Comparison of ENCODE assay signal across 30 cellular contexts in genomic region chr15:95440712-95441111, GRCh38.
DNase-seq lines count a peak whose midpoint lies in the region; ATAC-seq, FAIRE-seq and TF ChIP-seq lines count a peak whose summit lies in the region.
"Had no signal": no experiment of that assay in that cellular context is flagged by ENCODE, and none has a peak within 500 bp of the region (broad histone marks: within the 10 kb centered on the region; RNA-seq: fewer than 3 reads in every experiment).

No MANE protein-coding gene starts in this region.

- H3K4me3 ChIP-seq in GM23338: no peak overlapping the region
- no peak overlapping the region for H3K4me3 ChIP-seq in smooth muscle cell
- no peak overlapping the region for H3K4me3 ChIP-seq in small intestine (ENCODE audit: low read depth in 1 of 2, low read length in 2 of 2)
- H3K4me3 ChIP-seq: BLaER1, left lung, SJSA1 had no signal

- H3K9me2 ChIP-seq in GM23338 (ENCODE audit: insufficient read depth): peaks cover 13% of the 10 kb centered on the region; the same call in 1 of the 2 replicates

- ATAC-seq in GM23338: no peak
- ATAC-seq: activated CD4-positive, CD25-positive, alpha-beta regulatory T cell treated with anti-CD3 and anti-CD28 coated beads, Interleukin-2, amount 50 U/mL, for 24 hours; foreskin keratinocyte; left lung; natural killer cell had no signal

- no peak for FAIRE-seq in small intestine (lab: Jason Lieb, UNC)
- FAIRE-seq: RCC 7860, TTC549 had no signal

- WGBS in smooth muscle cell (ENCODE audit: low lambda C conversion rate): 88% methylated on average over 6 of the region's 6 CpGs
- 48 to 60% (median 49%) methylated on average over 6 of the region's 6 CpGs for WGBS in small intestine, 3 donors

- no peak overlapping the region for H3K4me3 Mint-ChIP-seq in GM23338
- H3K4me3 Mint-ChIP-seq: activated naive CD4-positive, alpha-beta T cell treated with anti-CD3 and anti-CD28 coated beads for 36 hours; natural killer cell; stimulated activated naive CD8-positive, alpha-beta T cell treated with anti-CD3 and anti-CD28 coated beads, Interleukin-15, Interleukin-2, amounts not matched to agents 100 ng/mL and 50 ng/mL, for 24 hours had no signal

- no peaks in the 10 kb centered on the region for H3K9me3 ChIP-seq in smooth muscle cell (replicated peaks; ENCODE audit: low read depth)
- no peaks in the 10 kb centered on the region for H3K9me3 ChIP-seq in small intestine (ENCODE audit: control insufficient read depth, low read depth)
- H3K9me3 ChIP-seq: left lung, SJSA1 had no signal

- H3K27me3 ChIP-seq in GM23338 (ENCODE audit: insufficient read depth): no peaks in the 10 kb centered on the region
- H3K27me3 ChIP-seq in smooth muscle cell (ENCODE audit: low read depth): no peaks in the 10 kb centered on the region
- no peaks in the 10 kb centered on the region for H3K27me3 ChIP-seq in small intestine (ENCODE audit: control insufficient read depth in 2 of 2, insufficient read depth in 2 of 2, low read length in 2 of 2)
- H3K27me3 ChIP-seq: brain microvascular endothelial cell, foreskin keratinocyte, left lung, SJSA1 had no signal

- no peak overlapping the region for H3K27ac ChIP-seq in GM23338 (ENCODE audit: low read depth)
- no peak overlapping the region for H3K27ac ChIP-seq in smooth muscle cell (ENCODE audit: low read depth)
- no peak overlapping the region for H3K27ac ChIP-seq in small intestine (ENCODE audit: low read depth in 1 of 2, low read length in 1 of 2)
- H3K27ac ChIP-seq: BLaER1, brain microvascular endothelial cell, foreskin keratinocyte, KMS-11, SJSA1 had no signal

- no peak overlapping the region for H3K27ac Mint-ChIP-seq in GM23338
- H3K27ac Mint-ChIP-seq: activated naive CD4-positive, alpha-beta T cell treated with anti-CD3 and anti-CD28 coated beads for 36 hours; natural killer cell; stimulated activated naive CD8-positive, alpha-beta T cell treated with anti-CD3 and anti-CD28 coated beads, Interleukin-15, Interleukin-2, amounts not matched to agents 100 ng/mL and 50 ng/mL, for 24 hours had no signal

- H3K4me1 Mint-ChIP-seq in GM23338: no peaks in the 10 kb centered on the region

- H3K9me3 Mint-ChIP-seq in GM23338: no peaks in the 10 kb centered on the region
- H3K9me3 Mint-ChIP-seq: activated naive CD4-positive, alpha-beta T cell treated with anti-CD3 and anti-CD28 coated beads for 36 hours; natural killer cell; stimulated activated naive CD8-positive, alpha-beta T cell treated with anti-CD3 and anti-CD28 coated beads, Interleukin-15, Interleukin-2, amounts not matched to agents 100 ng/mL and 50 ng/mL, for 24 hours had no signal

- H2AFZ ChIP-seq in GM23338 (0 out of 2 replicates have a peak overlapping the region, but pooled peaks have one; percentile 52), smooth muscle cell (ENCODE audit: low read depth) (peak overlapping the region; percentile 31)

- TF ChIP-seq CTCF in GM23338 (conservative IDR thresholded peaks at IDR 0.05; ENCODE audit: low read depth in 2 of 2) (no peak), smooth muscle cell (IDR thresholded peaks at IDR 0.05; ENCODE audit: borderline replicate concordance, insufficient read depth, poor library complexity, severe bottlenecking) (no peak)

- H3K27me3 Mint-ChIP-seq in GM23338 (ENCODE audit: insufficient read depth, low read depth, poor library complexity): no peaks in the 10 kb centered on the region
- H3K27me3 Mint-ChIP-seq: stimulated activated naive CD8-positive, alpha-beta T cell treated with anti-CD3 and anti-CD28 coated beads, Interleukin-15, Interleukin-2, amounts not matched to agents 100 ng/mL and 50 ng/mL, for 24 hours had no signal

- no peak overlapping the region for H3K4me2 ChIP-seq in GM23338
- H3K4me2 ChIP-seq in smooth muscle cell: no peak overlapping the region
- H3K4me2 ChIP-seq: BLaER1, KMS-11 had no signal

- no peaks in the 10 kb centered on the region for H3K36me3 Mint-ChIP-seq in GM23338 (ENCODE audit: low read depth)

- no peaks in the 10 kb centered on the region for H3K79me2 ChIP-seq in GM23338 (replicated peaks; ENCODE audit: insufficient read depth)
- H3K79me2 ChIP-seq in smooth muscle cell (ENCODE audit: low read depth): no peaks in the 10 kb centered on the region

- H3K4me1 ChIP-seq in GM23338 (ENCODE audit: insufficient read depth) (no peaks in the 10 kb centered on the region), smooth muscle cell (ENCODE audit: low read depth) (no peaks in the 10 kb centered on the region), small intestine (ENCODE audit: control insufficient read depth in 2 of 2, insufficient read depth in 1 of 2, low read depth in 1 of 2, low read length in 1 of 2) (no peaks in the 10 kb centered on the region)
- H3K4me1 ChIP-seq: BLaER1, foreskin keratinocyte, left lung, SJSA1 had no signal

- no peaks in the 10 kb centered on the region for H4K20me1 ChIP-seq in GM23338 (replicated peaks; ENCODE audit: insufficient read depth)
- no peaks in the 10 kb centered on the region for H4K20me1 ChIP-seq in smooth muscle cell (ENCODE audit: low read depth)
- H4K20me1 ChIP-seq: BLaER1 had no signal

- H3K36me3 ChIP-seq in GM23338 (ENCODE audit: insufficient read depth) (no peaks in the 10 kb centered on the region), smooth muscle cell (ENCODE audit: low read depth) (no peaks in the 10 kb centered on the region), small intestine (ENCODE audit: control insufficient read depth in 2 of 2, insufficient read depth in 2 of 2, low read length in 2 of 2) (no peaks in the 10 kb centered on the region)
- H3K36me3 ChIP-seq: BLaER1, brain microvascular endothelial cell, left lung, SJSA1 had no signal

- H3F3A ChIP-seq in GM23338 (replicated peaks; ENCODE audit: low read depth) (no peaks in the 10 kb centered on the region), smooth muscle cell (ENCODE audit: low read depth) (no peaks in the 10 kb centered on the region)

- no peak overlapping the region for H3K9ac ChIP-seq in smooth muscle cell (ENCODE audit: low read depth)
- H3K9ac ChIP-seq: BLaER1, KMS-11 had no signal

- DNase-seq in GM23338 (ENCODE audit: low spot score) (no peak), dermis microvascular lymphatic vessel endothelial cell (ENCODE audit: low read depth in 2 of 2) (peak; percentile 54 to 56), left kidney (ENCODE audit: low read depth, low spot score) (peak; percentile 43), smooth muscle cell (lab: John Stamatoyannopoulos, UW; ENCODE audit: unreplicated experiment) (no peak), small intestine (no peak), glomerular visceral epithelial cell (ENCODE audit: extremely low spot score) (no peak), AG20443 (ENCODE audit: low spot score) (no peak)
- no peak for DNase-seq in stimulated activated CD4-positive, alpha-beta T cell treated with anti-CD3 and anti-CD28 coated beads, Interleukin-2, amount 100 ng/mL, for 48 hours
- DNase-seq: ACHN; activated CD4-positive, alpha-beta T cell treated with anti-CD3 and anti-CD28 coated beads, Interleukin-2, amount 50 U/mL, for 48 hours; activated naive CD4-positive, alpha-beta T cell treated with anti-CD3 and anti-CD28 coated beads for 36 hours; brain microvascular endothelial cell; COR-L47; DND-41; effector CD8-positive, alpha-beta T cell; foreskin keratinocyte; H7; hippocampal formation; natural killer cell; NCI-H1417 treated with DMSO at 0.1 percent for 48 hours; NCI-H345; NCI-H774 had no signal

Comparison
In these comparisons a context has a peak if more than half of its experiments do, and no peak if none do; other contexts are left out.
1. DNase-seq: peak in dermis microvascular lymphatic vessel endothelial cell (2 of 2) and left kidney (single experiment); none in GM23338 (single experiment), smooth muscle cell (single experiment), small intestine (single experiment), glomerular visceral epithelial cell (single experiment), stimulated activated CD4-positive, alpha-beta T cell treated with anti-CD3 and anti-CD28 coated beads, Interleukin-2, amount 100 ng/mL, for 48 hours (0 of 2) and AG20443 (single experiment).